ENCODE assay signal across 22 cellular contexts in the genomic region with DNA sequence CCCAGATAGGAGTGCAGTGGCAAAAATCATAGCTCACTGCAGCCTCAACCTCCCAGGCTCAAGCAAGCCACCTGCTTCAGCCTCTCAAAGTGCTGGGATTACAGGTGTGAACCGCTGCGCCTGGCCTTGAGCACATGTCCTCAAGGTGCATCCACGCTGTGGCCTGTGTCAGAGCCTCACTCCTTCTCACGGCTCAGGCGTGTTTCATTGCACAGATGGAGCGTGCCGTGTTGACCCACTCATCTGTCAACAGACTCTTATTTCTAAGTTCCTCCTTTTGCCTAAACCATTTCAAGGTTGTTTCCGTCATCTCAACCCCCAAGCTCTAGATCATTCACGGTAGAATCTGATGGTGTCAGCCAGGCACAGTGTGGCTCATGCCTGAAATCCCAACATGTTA. TPM values are rescaled to one million over a fixed set of nuclear protein-coding genes. Genes with fewer than 3 reads are reported as not detected.
"Had no signal": no experiment of that assay in that cellular context is flagged by ENCODE, and none has a peak within 500 bp of the region (broad histone marks: within the 10 kb centered on the region; RNA-seq: fewer than 3 reads in every experiment).

No MANE protein-coding gene starts in this region.

- FAIRE-seq: frontal cortex had no signal

- H3K36me3 ChIP-seq: adrenal gland, ascending aorta, esophagus muscularis mucosa, left lung, neutrophil, ovary, right atrium auricular region, vagina had no signal

- H3K27ac ChIP-seq: adrenal gland, ascending aorta, esophagus muscularis mucosa, left lung, neutrophil, ovary, psoas muscle, right atrium auricular region, testis, vagina had no signal

- DNase-seq: activated naive CD4-positive, alpha-beta T cell; activated T-cell treated with anti-CD3 and anti-CD28 coated beads, Interleukin-2, amount 50 U/mL, for 1 hour; adrenal gland; central memory CD4-positive, alpha-beta T cell; effector memory CD8-positive, alpha-beta T cell; hippocampal formation; kidney glomerular epithelial cell; left lung; ovary; psoas muscle; stimulated activated CD4-positive, alpha-beta T cell treated with anti-CD3 and anti-CD28 coated beads, Interleukin-2, amount 100 ng/mL, for 24 hours; stimulated activated naive CD4-positive, alpha-beta T cell; testis had no signal

- H3K4me1 ChIP-seq: adrenal gland, ascending aorta, left lung, psoas muscle, testis had no signal

- H3K27me3 ChIP-seq: ovary, testis, vagina had no signal

- H3K4me3 ChIP-seq: adrenal gland, ascending aorta, esophagus muscularis mucosa, left lung, lung, ovary, psoas muscle, right atrium auricular region, testis, vagina had no signal

- H3K9me3 ChIP-seq: neutrophil, testis, vagina had no signal

- ATAC-seq: effector memory CD8-positive, alpha-beta T cell; left lung; natural killer cell treated with Interleukin-12 subunit alpha and Interleukin-12 subunit beta and Interleukin-15 and Interleukin-18, amount 100 ng/mL, for 72 hours; psoas muscle had no signal

RNA-seq across cellular contexts. Expression of gene ATP8B3, which starts 28.2 kb away (rescaled TPM):
- total RNA-seq: frontal cortex had no signal

RNA-seq across cellular contexts. Expression of gene ONECUT3, which starts 30.6 kb away (rescaled TPM):
- total RNA-seq: adrenal gland; ascending aorta; dermis microvascular lymphatic vessel endothelial cell; esophagus muscularis mucosa; frontal cortex; left lung; lung; natural killer cell treated with Interleukin-12 subunit alpha and Interleukin-12 subunit beta and Interleukin-15 and Interleukin-18, amount 100 ng/mL, for 72 hours; psoas muscle; right atrium auricular region; vagina had no signal
- polyA plus RNA-seq: lung, ovary, psoas muscle had no signal
